Comparison of ENCODE assay signal across 33 cellular contexts in the genomic region with DNA sequence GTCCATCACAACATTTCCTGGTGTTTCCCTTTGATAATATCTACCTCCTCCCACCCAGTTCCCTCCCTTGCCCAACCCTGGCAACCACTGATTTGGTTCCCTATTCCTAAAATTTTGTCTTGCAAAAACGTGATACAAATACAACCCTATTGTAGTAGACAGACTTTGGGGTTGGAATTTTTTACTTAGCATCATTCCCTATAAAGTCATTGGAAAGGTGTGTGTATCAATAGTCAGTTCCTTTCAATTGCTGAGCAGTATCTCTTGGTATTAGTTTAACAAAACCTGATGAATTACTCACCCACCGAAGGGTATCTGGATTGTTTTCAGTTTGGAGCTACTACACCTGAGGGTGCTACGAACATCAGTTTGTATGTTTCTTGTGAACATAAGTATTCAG. TPM values are rescaled to one million over a fixed set of nuclear protein-coding genes. Genes with fewer than 3 reads are reported as not detected.
"Had no signal": no experiment of that assay in that cellular context is flagged by ENCODE, and none has a peak within 500 bp of the region (broad histone marks: within the 10 kb centered on the region; RNA-seq: fewer than 3 reads in every experiment).

No MANE protein-coding gene starts in this region.

- H3K9me3 ChIP-seq: ovary, suprapubic skin, testis, upper lobe of right lung, uterus had no signal

- H3K4me3 ChIP-seq: neural progenitor cell, ovary, psoas muscle, skin epidermis, smooth muscle cell, spleen, suprapubic skin, testis, tibial artery, transverse colon, upper lobe of right lung, uterus had no signal

- H3K36me3 Mint-ChIP-seq: neural progenitor cell; stimulated activated memory B cell treated with anti-CD40 and anti-IgM and Interleukin-4, amounts not matched to agents 10 μg/mL and 1 μg/mL and 100 μg/mL, for 72 hours; type B pancreatic cell had no signal

- DNase-seq: naive thymus-derived CD4-positive, alpha-beta T cell; occipital lobe; ovary; posterior cingulate gyrus; psoas muscle; right cardiac atrium; spleen; stimulated activated CD4-positive, alpha-beta T cell treated with anti-CD3 and anti-CD28 coated beads, Interleukin-12 subunit alpha, Interleukin-12 subunit beta, amount 100 ng/mL, for 4 hours; stimulated activated CD4-positive, alpha-beta T cell treated with anti-CD3 and anti-CD28 coated beads, Interleukin-1b, Interleukin-23, amount 100 ng/mL, for 48 hours; stimulated activated CD4-positive, alpha-beta T cell treated with anti-CD3 and anti-CD28 coated beads, Interleukin-4, amount 100 ng/mL, for 1 hour; stimulated activated CD4-positive, alpha-beta T cell treated with anti-CD3 and anti-CD28 coated beads, Interleukin-4, amount 100 ng/mL, for 4 hours; stimulated activated CD8-positive, alpha-beta memory T cell treated with anti-CD3 and anti-CD28 coated beads, Interleukin-4, amount 100 ng/mL, for 48 hours; stimulated activated naive CD4-positive, alpha-beta T cell; stimulated activated naive CD8-positive, alpha-beta T cell treated with anti-CD3 and anti-CD28 coated beads, Interleukin-15, amount 100 ng/mL, for 72 hours; stimulated activated naive CD8-positive, alpha-beta T cell treated with anti-CD3 and anti-CD28 coated beads, Interleukin-15, Interleukin-2, amounts not matched to agents 100 U/mL and 50 U/mL, for 24 hours; substantia nigra; testis; tibial artery; transverse colon; upper lobe of right lung; uterus had no signal

- H3K4me3 Mint-ChIP-seq: naive thymus-derived CD4-positive, alpha-beta T cell; nephron; neural progenitor cell; stimulated activated memory B cell treated with anti-CD40 and anti-IgM and Interleukin-4, amounts not matched to agents 10 μg/mL and 1 μg/mL and 100 μg/mL, for 72 hours; stimulated activated naive CD8-positive, alpha-beta T cell treated with anti-CD3 and anti-CD28 coated beads, Interleukin-15, amount 100 ng/mL, for 72 hours; type B pancreatic cell had no signal

- H3K27me3 Mint-ChIP-seq: stimulated activated naive CD8-positive, alpha-beta T cell treated with anti-CD3 and anti-CD28 coated beads, Interleukin-15, amount 100 ng/mL, for 72 hours had no signal

- ATAC-seq: psoas muscle; right cardiac atrium; sciatic nerve; stimulated activated memory B cell treated with anti-CD40 and anti-IgM and Interleukin-4, amounts not matched to agents 10 μg/mL and 1 μg/mL and 100 μg/mL, for 72 hours; stimulated activated naive CD8-positive, alpha-beta T cell treated with anti-CD3 and anti-CD28 coated beads, Interleukin-15, amount 100 ng/mL, for 72 hours; stimulated activated naive CD8-positive, alpha-beta T cell treated with anti-CD3 and anti-CD28 coated beads, Interleukin-15, Interleukin-2, amounts not matched to agents 100 U/mL and 50 U/mL, for 24 hours; upper lobe of right lung had no signal

- H3K4me1 ChIP-seq: neural progenitor cell, parathyroid adenoma, psoas muscle, suprapubic skin, testis, tibial artery, transverse colon, upper lobe of right lung, uterus had no signal

- H3K27ac ChIP-seq: neural progenitor cell, ovary, parathyroid adenoma, psoas muscle, skin epidermis, spleen, suprapubic skin, testis, tibial artery, transverse colon, upper lobe of right lung, uterus had no signal

- H3K27ac Mint-ChIP-seq: nephron; neural progenitor cell; progenitor cell of endocrine pancreas; stimulated activated memory B cell treated with anti-CD40 and anti-IgM and Interleukin-4, amounts not matched to agents 10 μg/mL and 1 μg/mL and 100 μg/mL, for 72 hours; type B pancreatic cell had no signal

- H3K36me3 ChIP-seq: neural progenitor cell, ovary, spleen, suprapubic skin, tibial artery, transverse colon, upper lobe of right lung, uterus had no signal

- H3K4me1 Mint-ChIP-seq: nephron, neural progenitor cell had no signal

- H3K9me3 Mint-ChIP-seq: nephron; neural progenitor cell; stimulated activated memory B cell treated with anti-CD40 and anti-IgM and Interleukin-4, amounts not matched to agents 10 μg/mL and 1 μg/mL and 100 μg/mL, for 72 hours had no signal

- H3K27me3 ChIP-seq: ovary, testis, uterus had no signal

RNA-seq across cellular contexts. Expression of a gene that starts 51.7 kb away (rescaled TPM):
- total RNA-seq: occipital lobe, osteoblast, progenitor cell of endocrine pancreas, renal cortical epithelial cell, smooth muscle cell, suprapubic skin had no signal
